ENCODE assay signal across 1 cellular context in genomic region chr1:32352831-32353383, GRCh38.
A peak's percentile ranks its signal among the peaks of the same experiment; 100 is the strongest.
TF ChIP-seq lines count a peak whose summit lies in the region.

No MANE protein-coding gene starts in this region.

TF ChIP-seq in K562, 482 proteins besides CTCF, POLR2A, EP300 and RAD21:
- TF ChIP-seq MEF2D (tag; conservative IDR thresholded peaks at IDR 0.05; ENCODE audit: low read depth) (0 out of 2 replicates have a peak, but pooled peaks have one; percentile 28), JUND (IDR thresholded peaks at IDR 0.05; ENCODE audit: borderline replicate concordance, low read depth, low read length) (no peak), JUND (tag; IDR thresholded peaks at IDR 0.05; ENCODE audit: borderline replicate concordance, low read depth, low read length) (no peak), NR4A1 (CRISPR knock-in tag; IDR thresholded peaks at IDR 0.05) (no peak), NR4A1 (tag; IDR thresholded peaks at IDR 0.05) (no peak)
TF ChIP-seq in K562: peak in this region for 1.
